In genomic region chr16:2429771-2430663, GRCh38 we compare ENCODE assay signal across 8 cellular contexts. TPM values are rescaled to one million over a fixed set of nuclear protein-coding genes. Genes with fewer than 3 reads are reported as not detected.
DNase-seq lines count a peak whose midpoint lies in the region; ATAC-seq lines count a peak whose summit lies in the region.

No MANE protein-coding gene starts in this region.

- H3K27ac ChIP-seq in SJSA1 (peak overlapping the region; percentile 29), aorta (ENCODE audit: low read depth in 1 of 2, low read length in 2 of 2) (no peak overlapping the region)

- no peaks in the 10 kb centered on the region for H3K9me3 ChIP-seq in SJSA1 (replicated peaks)
- no peaks in the 10 kb centered on the region for H3K9me3 ChIP-seq in endocrine pancreas (ENCODE audit: control insufficient read depth, low read length)
- no peaks in the 10 kb centered on the region for H3K9me3 ChIP-seq in mononuclear cell (ENCODE audit: low read depth, low read length)
- H3K9me3 ChIP-seq in aorta (ENCODE audit: control insufficient read depth, low read length), result no peaks in the 10 kb centered on the region

- H3K27me3 ChIP-seq in SJSA1 (replicated peaks), result no peaks in the 10 kb centered on the region
- no peaks in the 10 kb centered on the region for H3K27me3 ChIP-seq in endocrine pancreas (ENCODE audit: control insufficient read depth, insufficient read depth, low read length)
- H3K27me3 ChIP-seq in mononuclear cell (ENCODE audit: insufficient read depth, low read length), result no peaks in the 10 kb centered on the region
- H3K27me3 ChIP-seq in aorta (ENCODE audit: control insufficient read depth in 1 of 2, insufficient read depth in 2 of 2, low read length in 1 of 2), result no peaks in the 10 kb centered on the region

- WGBS in aorta, 2 donors, result 4 to 6% methylated on average over 46 of the region's 46 CpGs

- intact Hi-C loops in aorta (cut with DNase I), result loop anchor here (2.0 to 5.0 kb wide), 3 partner anchors 72 to 89 kb away; partner anchors contain the start of gene ABCA3 (in 2 of the 2)

- peak overlapping the region; percentile 57 for H3K9ac ChIP-seq in endocrine pancreas (ENCODE audit: control insufficient read depth, insufficient read depth, low read length)

- ATAC-seq in HG02678 (IDR thresholded peaks at IDR 0.05; ENCODE audit: unreplicated experiment) (peak; percentile 2), aorta (ENCODE audit: low FRiP score) (no peak)

- DNase-seq in DMS79 treated with DMSO at 0.1 percent for 48 hours (lab: John Stamatoyannopoulos, UW), result peak; percentile 29
- no peak for DNase-seq in DMS79 (lab: John Stamatoyannopoulos, UW)
- DNase-seq in SJSA1 (ENCODE audit: low read depth in 1 of 2, low spot score in 2 of 2), result peak in 1 of 2 experiments; percentile 28
- no peak for DNase-seq in aorta
- DNase-seq in SHP77 (lab: John Stamatoyannopoulos, UW), result no peak

- H3K4me3 ChIP-seq in SJSA1 (peak overlapping the region; percentile 98), endocrine pancreas (ENCODE audit: control insufficient read depth, insufficient read depth, low read length) (no peak overlapping the region), mononuclear cell (ENCODE audit: low read length) (peak overlapping the region; percentile 79), aorta (ENCODE audit: low read length in 2 of 2) (peak overlapping the region; percentile 49 to 61)

- H3K36me3 ChIP-seq in SJSA1 (peaks cover 57% of the 10 kb centered on the region), endocrine pancreas (ENCODE audit: control insufficient read depth, insufficient read depth, low read length) (no peaks in the 10 kb centered on the region), aorta (ENCODE audit: control insufficient read depth in 1 of 2, insufficient read depth in 2 of 2, low read length in 1 of 2) (no peaks in the 10 kb centered on the region)

- H3K4me1 ChIP-seq in SJSA1 (replicated peaks), result peaks cover 20% of the 10 kb centered on the region
- H3K4me1 ChIP-seq in endocrine pancreas (ENCODE audit: control insufficient read depth, insufficient read depth, low read length), result no peaks in the 10 kb centered on the region
- peaks cover 25% of the 10 kb centered on the region for H3K4me1 ChIP-seq in mononuclear cell (ENCODE audit: insufficient read depth, low read length)
- H3K4me1 ChIP-seq in aorta (ENCODE audit: control insufficient read depth in 1 of 2, insufficient read depth in 2 of 2, low read length in 2 of 2), result no peaks in the 10 kb centered on the region

RNA-seq across cellular contexts. Expression of gene CCNF, which starts 0.8 kb away (rescaled TPM):
- total RNA-seq in SJSA1 (2014; rRNA removed; shearing (Covaris generic)), result 43.4 and 48.2 TPM in 2 replicates
- total RNA-seq in mononuclear cell (1.2 TPM), aorta (1 to 10 TPM in 1 of 2 donors, under 1 TPM in 1; 0.91 to 3.6 TPM)
- polyA plus RNA-seq in aorta, result under 1 TPM; 0.33 to 0.75 TPM

RNA-seq across cellular contexts. Expression of gene TEDC2, which starts 29.9 kb away (rescaled TPM):
- 22.3 and 36.3 TPM in 2 replicates for total RNA-seq in SJSA1 (2014; rRNA removed; shearing (Covaris generic))
- total RNA-seq in mononuclear cell, result not detected
- total RNA-seq in aorta, result under 1 TPM; 0.62 to 0.84 TPM
- 1 to 10 TPM in 1 of 2 donors, under 1 TPM in 1; 0.38 to 1.6 TPM for polyA plus RNA-seq in aorta

RNA-seq across cellular contexts. Expression of gene NTN3, which starts 41.1 kb away (rescaled TPM):
- total RNA-seq in SJSA1 (2014; rRNA removed; shearing (Covaris generic)), result 0.24 TPM in 1 of 2 replicates, not detected in the other
- total RNA-seq in mononuclear cell (not detected), aorta (under 1 TPM in 1 of 2 donors, not detected in 1; 0.42 TPM)
- polyA plus RNA-seq in aorta, result not detected

RNA-seq across cellular contexts. Expression of gene TBC1D24, which starts 44.9 kb away (rescaled TPM):
- 8.4 and 9.3 TPM in 2 replicates for total RNA-seq in SJSA1 (2014; rRNA removed; shearing (Covaris generic))
- total RNA-seq in mononuclear cell (2.1 TPM), aorta (10 to 100 TPM in 1 of 2 donors, 1 to 10 TPM in 1; 6.9 to 15.6 TPM)
- 1 to 10 TPM in 1 of 2 donors, under 1 TPM in 1; 0.38 to 3.0 TPM for polyA plus RNA-seq in aorta

Comparison
In these comparisons a context has a peak if more than half of its experiments do, and no peak if none do; other contexts are left out.
1. RNA of gene TEDC2, which starts 29.9 kb away (total RNA-seq): 22.3 to 36.3 TPM in SJSA1; 0.62 to 0.84 TPM in aorta and not detected in mononuclear cell (single experiment); every median in the first group is over 10 times any median in the second.